8 cellular contexts compared by ENCODE assay signal in the genomic region with DNA sequence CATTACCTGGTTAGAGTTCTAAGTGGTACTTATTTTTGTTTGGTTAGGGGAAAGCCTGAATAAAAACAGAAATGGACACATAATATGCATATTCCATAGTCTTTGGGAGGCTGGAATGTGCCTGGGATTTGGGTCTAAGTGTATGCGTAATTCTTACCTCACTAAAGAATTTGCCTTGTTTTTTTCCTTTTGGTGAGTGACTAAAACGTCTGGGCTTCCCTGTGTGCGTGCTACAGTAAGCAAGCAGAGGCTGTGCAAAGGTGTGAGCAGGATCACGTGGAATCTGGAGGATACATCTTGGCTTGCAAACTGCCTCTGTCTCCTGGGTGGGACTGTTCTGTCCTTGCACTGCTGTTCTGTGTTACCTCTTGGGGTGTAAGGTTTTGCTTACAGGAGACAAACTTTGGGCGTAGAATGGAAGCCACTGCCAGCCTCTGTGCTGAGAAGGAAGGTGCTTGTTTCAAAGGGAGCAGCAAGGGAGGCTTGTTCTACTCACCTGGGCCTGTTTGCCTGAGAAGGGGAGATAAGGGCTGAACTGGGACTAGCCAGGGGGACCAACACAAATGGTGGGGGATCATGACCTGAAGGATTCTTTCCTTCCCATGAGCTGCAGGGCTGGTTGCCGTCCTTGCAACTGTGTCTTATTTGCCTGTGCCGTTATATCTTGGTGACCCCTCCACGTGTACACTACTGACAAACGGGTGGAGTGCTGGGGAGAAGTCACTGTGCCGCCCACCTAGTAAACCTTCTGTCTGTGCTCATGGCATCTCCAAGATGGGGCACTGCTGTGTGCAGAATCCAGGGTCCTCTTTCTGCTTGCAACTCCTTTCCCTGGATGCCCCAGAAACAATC. TPM values are rescaled to one million over a fixed set of nuclear protein-coding genes. Genes with fewer than 3 reads are reported as not detected.
DNase-seq lines count a peak whose midpoint lies in the region; ATAC-seq, FAIRE-seq and TF ChIP-seq lines count a peak whose summit lies in the region.

No MANE protein-coding gene starts in this region.

- H3K4me1 ChIP-seq in GM12878 (ENCODE audit: control insufficient read depth, insufficient read depth, low read length), result peaks cover 27% of the 10 kb centered on the region
- peaks cover 20 to 27% of the 10 kb centered on the region in 2 donors for H3K4me1 ChIP-seq in kidney (ENCODE audit: control insufficient read depth in 1 of 2, insufficient read depth in 1 of 2, low read depth in 1 of 2, low read length in 2 of 2)

- H3K4me3 ChIP-seq in GM12878 (peak overlapping the region; percentile 95), kidney (ENCODE audit: low read length in 2 of 2) (peak overlapping the region; percentile 98 to 99)

- H3K9me3 ChIP-seq in GM12878 (replicated peaks; ENCODE audit: control insufficient read depth, insufficient read depth, low read length) (no peaks in the 10 kb centered on the region), kidney (ENCODE audit: control insufficient read depth in 1 of 2, low read length in 2 of 2) (no peaks in the 10 kb centered on the region)

- BruUV-seq in GM12878 (replicated peaks; lab: Mats Ljungman, UMichigan), result no TSS peak

- no peaks in the 10 kb centered on the region for H3K27me3 ChIP-seq in GM12878 (replicated peaks in 1 of 2; ENCODE audit: control insufficient read depth in 2 of 2, insufficient read depth in 2 of 2, low read length in 1 of 2)

- ATAC-seq in GM12878 (peak; percentile 6), HG02840 (IDR thresholded peaks at IDR 0.05; ENCODE audit: low FRiP score, unreplicated experiment) (no peak), GM19452 (IDR thresholded peaks at IDR 0.05; ENCODE audit: unreplicated experiment) (no peak)

- 4% methylated on average over 10 of the region's 10 CpGs for WGBS in GM12878 (ENCODE audit: insufficient coverage, insufficient replicate concordance, low lambda C conversion rate, missing lambda C conversion rate)

- CTCF ChIA-PET in GM12878 (lab: Yijun Ruan, JAX), result no interaction called here

- H4K20me1 ChIP-seq in GM12878 (ENCODE audit: control insufficient read depth, insufficient read depth), result peaks cover 18% of the 10 kb centered on the region

- H3K27ac ChIP-seq in GM12878 (ENCODE audit: control insufficient read depth, insufficient read depth) (peak overlapping the region; percentile 100), kidney (ENCODE audit: low read depth in 2 of 2, low read length in 2 of 2) (peak overlapping the region; percentile 99 to 100)

- H3K4me2 ChIP-seq in GM12878 (ENCODE audit: control insufficient read depth, insufficient read depth), result peak overlapping the region; percentile 100

- no peak for FAIRE-seq in GM12878 (lab: Jason Lieb, UNC)
- no peak for FAIRE-seq in kidney (lab: Jason Lieb, UNC)

- POLR2A ChIA-PET in GM12878 (lab: Charles Lee), result interaction anchor here (1.8 to 13.6 kb wide), 3 partner anchors 10 to 73 kb away, joined by 6 to 323 read pairs (median 9); a partner anchor contains a TSS

- H2AFZ ChIP-seq in GM12878 (ENCODE audit: control insufficient read depth, low read depth, low read length), result no peak overlapping the region

- TF ChIP-seq EP300 in GM12878 (IDR thresholded peaks at IDR 0.05; ENCODE audit: borderline replicate concordance in 1 of 2, control insufficient read depth in 1 of 2, low read depth in 2 of 2, low read length in 2 of 2), result no peak

- no peak for TF ChIP-seq RAD21 in GM12878 (IDR thresholded peaks at IDR 0.05; ENCODE audit: insufficient read depth, low read depth, low read length)

- RAD21 ChIA-PET in GM12878 (lab: Charles Lee; ENCODE audit: unreplicated experiment), result interaction anchor here (1.5 to 15.3 kb wide), 2 partner anchors 9 to 70 kb away, joined by 3 to 282 read pairs; a partner anchor contains a TSS

- in situ Hi-C loops in GM12878 (cut with MboI), result loop anchor here (10.0 kb wide), 1 partner anchor 562 kb away; no protein-coding TSS in a partner anchor

- SMC1A ChIA-PET in GM12878 (lab: Charles Lee; ENCODE audit: uncharacterized antibody, unreplicated experiment), result interaction anchor here (0.8 to 12.7 kb wide), 4 partner anchors 10 to 78 kb away, joined by 3 to 232 read pairs (median 4); no protein-coding TSS in a partner anchor

- H3K9ac ChIP-seq in GM12878 (ENCODE audit: control insufficient read depth, insufficient read depth, low read length), result peak overlapping the region; percentile 58
- H3K9ac ChIP-seq in kidney (ENCODE audit: low read length in 2 of 2), result peak overlapping the region; percentile 99 to 100

- intact Hi-C loops in GM12878 (cut with micrococcal nuclease; ENCODE audit: unreplicated experiment) (loop anchor here (2.0 kb wide), 1 partner anchor 14 kb away; no protein-coding TSS in a partner anchor), kidney (cut with DNase I) (loop anchor here (5.0 kb wide), 1 partner anchor 75 kb away; no protein-coding TSS in a partner anchor)

- TF ChIP-seq CTCF in GM12878 (IDR thresholded peaks at IDR 0.05 in 2 of 3, conservative IDR thresholded peaks at IDR 0.05 in 1 of 3; ENCODE audit: control insufficient read depth in 2 of 3, extremely low read depth in 1 of 3, insufficient read depth in 1 of 3, low read depth in 3 of 3, low read length in 3 of 3) (no peak), kidney (IDR thresholded peaks at IDR 0.05; ENCODE audit: borderline replicate concordance, extremely low read depth, insufficient read depth) (no peak)

- H3K36me3 ChIP-seq in GM12878 (ENCODE audit: control insufficient read depth in 2 of 2, insufficient read depth in 2 of 2, low read length in 1 of 2) (no peaks in the 10 kb centered on the region; a peak in 2 of 4 replicates), kidney (ENCODE audit: control insufficient read depth in 1 of 2, insufficient read depth in 2 of 2, low read length in 2 of 2) (peaks cover 26 to 48% of the 10 kb centered on the region in 2 donors)

- TF ChIP-seq POLR2A in GM10847 (IDR thresholded peaks at IDR 0.05; ENCODE audit: extremely low read depth, insufficient read length) (peak; percentile 53), GM12878 (IDR thresholded peaks at IDR 0.05; ENCODE audit: low read depth, low read length) (peak; percentile 87)

- H3K79me2 ChIP-seq in GM12878 (ENCODE audit: control insufficient read depth, insufficient read depth, low read length), result peaks cover 100% of the 10 kb centered on the region

- DNase-seq in RPMI7951 (ENCODE audit: low read depth), result peak; percentile 63
- DNase-seq in GM12878 (ENCODE audit: low read depth, low spot score), result no peak
- peak; percentile 56 for DNase-seq in kidney
- peak in 4 of 6 experiments; percentile 25 to 55 (median 42) for DNase-seq in stimulated activated naive CD4-positive, alpha-beta T cell (lab: John Stamatoyannopoulos, UW)
- DNase-seq in NCI-H2107 treated with DMSO at 0.1 percent for 48 hours (lab: John Stamatoyannopoulos, UW; ENCODE audit: unreplicated experiment), result no peak

RNA-seq across cellular contexts. Expression of a gene that starts 4.5 kb away (rescaled TPM):
- 3.5 and 4.7 TPM in 2 replicates for total RNA-seq in RPMI7951 (2014; rRNA removed; shearing (Covaris generic))
- total RNA-seq in GM12878 (2013; cell fraction: nucleolus; rRNA removed), result 259 and 262 TPM in 2 replicates
- 13.6 and 14.0 TPM in 2 replicates for total RNA-seq in GM12878 (2014; rRNA removed)
- total RNA-seq in GM12878 (2014; rRNA removed; fragmentation: Illumina TruSeq; extraction: Trizol), result 40.5 and 44.2 TPM in 2 replicates
- 174 and 225 TPM in 2 replicates for total RNA-seq in GM12878 (2021)
- polyA plus RNA-seq in GM12878 (2011; ENCODE audit: low read depth), result 275 TPM
- 151 and 247 TPM in 2 replicates for polyA plus RNA-seq in GM12878 (2011; rRNA removed)
- polyA plus RNA-seq in GM12878 (2011; cell fraction: cytosol; rRNA removed), result 64.2 and 104 TPM in 2 replicates
- 342 and 617 TPM in 2 replicates for polyA plus RNA-seq in GM12878 (2011; cell fraction: nucleus; rRNA removed)
- 284 and 343 TPM in 2 replicates for polyA plus RNA-seq in GM12878 (2012)
- polyA plus RNA-seq in GM12878 (2014; fragmentation: Illumina TruSeq; extraction: Trizol), result 167 and 254 TPM in 2 replicates
- polyA plus RNA-seq in GM12878 (2014; fragmentation: Nextera tagmentation; extraction: Ambion mirVana), result 10 to 100 TPM; 24.3 to 98.2 TPM
- 314 and 328 TPM in 2 replicates for polyA plus RNA-seq in GM12878 (2014; rRNA removed)
- polyA plus RNA-seq in GM12878 (2016; fragmentation: Nextera tagmentation; extraction: Ambion mirVana), result 10 to 100 TPM; 27.7 to 28.3 TPM
- 72.0 and 79.5 TPM in 2 replicates for polyA minus RNA-seq in GM12878 (2011; rRNA and poly(A)+ RNA removed)
- polyA minus RNA-seq in GM12878 (2011; cell fraction: cytosol; rRNA and poly(A)+ RNA removed), result 13.8 and 14.9 TPM in 2 replicates
- 125 and 169 TPM in 2 replicates for polyA minus RNA-seq in GM12878 (2011; cell fraction: nucleus; rRNA and poly(A)+ RNA removed)
- 1,006 TPM for total RNA-seq in kidney
- polyA plus RNA-seq in kidney (ENCODE audit: insufficient read depth, low read depth, low replicate concordance), result 595 TPM

RNA-seq across cellular contexts. Expression of a gene that starts 40.6 kb away (rescaled TPM):
- 21.9 and 43.8 TPM in 2 replicates for total RNA-seq in RPMI7951 (2014; rRNA removed; shearing (Covaris generic))
- 52.5 and 60.5 TPM in 2 replicates for total RNA-seq in GM12878 (2013; cell fraction: nucleolus; rRNA removed)
- total RNA-seq in GM12878 (2014; rRNA removed) (40.9 and 47.5 TPM in 2 replicates), GM12878 (2014; rRNA removed; fragmentation: Illumina TruSeq; extraction: Trizol) (12.2 and 14.3 TPM in 2 replicates), GM12878 (2021) (65.1 and 69.4 TPM in 2 replicates), kidney (41.3 TPM)
- polyA plus RNA-seq in GM12878 (2011; ENCODE audit: low read depth), result 8.2 TPM
- polyA plus RNA-seq in GM12878 (2011; rRNA removed) (8.0 and 18.4 TPM in 2 replicates), GM12878 (2014; fragmentation: Illumina TruSeq; extraction: Trizol) (6.6 and 14.0 TPM in 2 replicates), GM12878 (2014; fragmentation: Nextera tagmentation; extraction: Ambion mirVana) (1 to 10 TPM; 8.3 TPM), GM12878 (2014; rRNA removed) (53.8 and 55.9 TPM in 2 replicates), GM12878 (2016; fragmentation: Nextera tagmentation; extraction: Ambion mirVana) (10 to 100 TPM; 37.7 to 42.4 TPM), kidney (ENCODE audit: insufficient read depth, low read depth, low replicate concordance) (9.4 TPM)
- polyA plus RNA-seq in GM12878 (2011; cell fraction: cytosol; rRNA removed), result 28.1 and 42.6 TPM in 2 replicates
- polyA plus RNA-seq in GM12878 (2011; cell fraction: nucleus; rRNA removed), result 58.9 and 140 TPM in 2 replicates
- polyA plus RNA-seq in GM12878 (2012), result 14.9 and 21.0 TPM in 2 replicates
- 26.0 and 32.5 TPM in 2 replicates for polyA minus RNA-seq in GM12878 (2011; rRNA and poly(A)+ RNA removed)
- 21.4 and 21.8 TPM in 2 replicates for polyA minus RNA-seq in GM12878 (2011; cell fraction: cytosol; rRNA and poly(A)+ RNA removed)
- polyA minus RNA-seq in GM12878 (2011; cell fraction: nucleus; rRNA and poly(A)+ RNA removed), result 33.6 and 61.0 TPM in 2 replicates

RNA-seq across cellular contexts. Expression of a gene that starts 44.6 kb away (rescaled TPM):
- 0.48 and 0.68 TPM in 2 replicates for total RNA-seq in RPMI7951 (2014; rRNA removed; shearing (Covaris generic))
- 23.1 and 23.7 TPM in 2 replicates for total RNA-seq in GM12878 (2013; cell fraction: nucleolus; rRNA removed)
- total RNA-seq in GM12878 (2014; rRNA removed), result 19.4 and 22.8 TPM in 2 replicates
- 10.8 and 13.1 TPM in 2 replicates for total RNA-seq in GM12878 (2014; rRNA removed; fragmentation: Illumina TruSeq; extraction: Trizol)
- total RNA-seq in GM12878 (2021), result 28.6 and 29.1 TPM in 2 replicates
- 10.7 TPM for polyA plus RNA-seq in GM12878 (2011; ENCODE audit: low read depth)
- 9.2 and 15.4 TPM in 2 replicates for polyA plus RNA-seq in GM12878 (2011; rRNA removed)
- 20.7 and 25.7 TPM in 2 replicates for polyA plus RNA-seq in GM12878 (2011; cell fraction: cytosol; rRNA removed)
- 46.7 and 57.3 TPM in 2 replicates for polyA plus RNA-seq in GM12878 (2011; cell fraction: nucleus; rRNA removed)
- 17.8 and 25.4 TPM in 2 replicates for polyA plus RNA-seq in GM12878 (2012)
- 15.5 and 17.8 TPM in 2 replicates for polyA plus RNA-seq in GM12878 (2014; fragmentation: Illumina TruSeq; extraction: Trizol)
- 1 to 10 TPM; 4.1 to 9.7 TPM for polyA plus RNA-seq in GM12878 (2014; fragmentation: Nextera tagmentation; extraction: Ambion mirVana)
- 33.7 and 35.5 TPM in 2 replicates for polyA plus RNA-seq in GM12878 (2014; rRNA removed)
- polyA plus RNA-seq in GM12878 (2016; fragmentation: Nextera tagmentation; extraction: Ambion mirVana), result 10 to 100 TPM; 31.0 to 35.2 TPM
- polyA minus RNA-seq in GM12878 (2011; rRNA and poly(A)+ RNA removed), result 3.9 and 9.1 TPM in 2 replicates
- polyA minus RNA-seq in GM12878 (2011; cell fraction: cytosol; rRNA and poly(A)+ RNA removed), result 1.9 and 4.7 TPM in 2 replicates
- polyA minus RNA-seq in GM12878 (2011; cell fraction: nucleus; rRNA and poly(A)+ RNA removed), result 6.6 and 8.6 TPM in 2 replicates
- total RNA-seq in kidney, result 14.7 TPM
- 4.1 TPM for polyA plus RNA-seq in kidney (ENCODE audit: insufficient read depth, low read depth, low replicate concordance)

Comparison
In these comparisons a context has a peak if more than half of its experiments do, and no peak if none do; other contexts are left out.
1. DNase-seq: peak in RPMI7951 (single experiment), kidney (single experiment) and stimulated activated naive CD4-positive, alpha-beta T cell (4 of 6); none in GM12878 (single experiment) and NCI-H2107 treated with DMSO at 0.1 percent for 48 hours (single experiment).